8 cellular contexts compared by ENCODE assay signal in the genomic region with DNA sequence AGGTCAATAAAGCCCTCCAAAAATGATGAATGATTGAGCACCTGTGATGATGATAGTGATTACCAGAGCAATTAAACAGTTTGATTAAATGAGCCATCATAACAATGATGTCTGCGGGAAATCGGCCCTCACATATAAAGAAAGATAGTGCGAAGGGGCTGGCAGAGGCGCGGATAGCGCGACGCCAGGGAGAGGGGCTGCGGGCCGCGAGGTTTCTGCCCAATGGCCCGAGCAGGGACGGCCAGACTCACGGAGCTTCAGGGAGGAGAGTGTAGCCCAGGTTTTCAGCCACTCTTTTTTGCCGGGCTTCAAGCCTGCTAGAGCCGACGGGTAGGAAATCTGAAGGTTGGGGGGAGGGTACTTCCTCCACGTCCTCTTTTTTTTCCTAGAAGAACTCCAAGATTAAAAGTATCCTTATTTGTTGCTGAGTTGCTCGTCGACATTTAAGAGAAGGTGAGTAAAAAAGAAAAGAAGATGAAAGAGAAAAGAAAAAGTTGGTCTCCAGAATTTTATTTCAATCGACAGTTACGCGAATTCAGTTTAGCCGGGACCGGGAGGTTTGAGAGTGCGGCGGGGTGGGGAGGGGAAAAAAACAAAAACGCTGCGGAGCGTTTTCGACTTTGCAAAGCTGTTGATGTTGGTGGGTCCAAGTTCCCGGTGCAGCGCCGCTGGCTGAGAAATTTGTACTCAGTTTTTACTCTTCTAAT. TPM values are rescaled to one million over a fixed set of nuclear protein-coding genes. Genes with fewer than 3 reads are reported as not detected.
DNase-seq lines count a peak whose midpoint lies in the region; ATAC-seq and TF ChIP-seq lines count a peak whose summit lies in the region.

No MANE protein-coding gene starts in this region.

- H3K36me3 ChIP-seq in PC-3 (ENCODE audit: low read depth, low read length) = no peaks in the 10 kb centered on the region
- H3K36me3 ChIP-seq in fibroblast of lung (ENCODE audit: control insufficient read depth, insufficient read depth, low read length) = no peaks in the 10 kb centered on the region
- H3K36me3 ChIP-seq in gastrocnemius medialis = no peaks in the 10 kb centered on the region

- H4K20me1 ChIP-seq in PC-3 (ENCODE audit: low read length) = no peaks in the 10 kb centered on the region
- no peaks in the 10 kb centered on the region for H4K20me1 ChIP-seq in fibroblast of lung (ENCODE audit: control insufficient read depth, extremely low read depth, insufficient read depth, low read length)

- POLR2A ChIA-PET in PC-3 (lab: Charles Lee; ENCODE audit: unreplicated experiment) = no interaction called here

- H3K27ac ChIP-seq in PC-3 (ENCODE audit: low read length) (no peak overlapping the region), fibroblast of lung (ENCODE audit: insufficient read depth, low read length) (peak overlapping the region; percentile 37), gastrocnemius medialis (no peak overlapping the region)

- peaks cover 23% of the 10 kb centered on the region for H3K79me2 ChIP-seq in PC-3 (ENCODE audit: low read length)
- H3K79me2 ChIP-seq in fibroblast of lung (ENCODE audit: control insufficient read depth, insufficient read depth, low read length) = peaks cover 24% of the 10 kb centered on the region

- TF ChIP-seq CTCF in PC-3 (conservative IDR thresholded peaks at IDR 0.05; ENCODE audit: low read depth, low read length) = no peak
- TF ChIP-seq CTCF in fibroblast of lung (conservative IDR thresholded peaks at IDR 0.05 in 1 of 2, IDR thresholded peaks at IDR 0.05 in 1 of 2; ENCODE audit: low read depth in 1 of 2, low read length in 2 of 2) = no peak
- TF ChIP-seq CTCF in gastrocnemius medialis (IDR thresholded peaks at IDR 0.05 in 4 of 5, conservative IDR thresholded peaks at IDR 0.05 in 1 of 5) = no peak

- DNase-seq in DMS79 treated with DMSO at 0.1 percent for 48 hours (lab: John Stamatoyannopoulos, UW) (peak; percentile 32), DMS79 (lab: John Stamatoyannopoulos, UW) (no peak), PC-3 (peak; percentile 24), fibroblast of lung (ENCODE audit: low read depth in 2 of 2) (peak; percentile 34 to 53), gastrocnemius medialis (no peak), DMS153 (lab: John Stamatoyannopoulos, UW) (no peak), occipital lobe (lab: John Stamatoyannopoulos, UW) (no peak)

- H2AFZ ChIP-seq in PC-3 (ENCODE audit: low read length) (peak overlapping the region; percentile 80), fibroblast of lung (ENCODE audit: low read length) (peak overlapping the region; percentile 4)

- H3K9me2 ChIP-seq in PC-3 (replicated peaks; ENCODE audit: low read length) = no peaks in the 10 kb centered on the region

- H3K27me3 ChIP-seq in PC-3 (ENCODE audit: low read length) = no peaks in the 10 kb centered on the region
- H3K27me3 ChIP-seq in fibroblast of lung (ENCODE audit: control insufficient read depth, insufficient read depth, low read length) = no peaks in the 10 kb centered on the region
- H3K27me3 ChIP-seq in gastrocnemius medialis = peaks cover 89 to 98% (median 98%) of the 10 kb centered on the region in 3 donors

- in situ Hi-C loops in gastrocnemius medialis (cut with MboI; ENCODE audit: low sequenced_read_pairs in 4 of 4) = loop anchor here in 3 of 4 donors (25.0 kb wide), 1 partner anchor 215 kb away; no protein-coding TSS in a partner anchor

- intact Hi-C loops in PC-3 (cut with micrococcal nuclease) = loop anchor here (10.0 kb wide), 1 partner anchor 598 kb away; no protein-coding TSS in a partner anchor
- intact Hi-C loops in gastrocnemius medialis (cut with DNase I; ENCODE audit: low total_unique reads) = loop anchor here (5.0 kb wide), 1 partner anchor 220 kb away; no protein-coding TSS in a partner anchor

- TF ChIP-seq POLR2A in gastrocnemius medialis (IDR thresholded peaks at IDR 0.05) = no peak

- H3F3A ChIP-seq in PC-3 (ENCODE audit: low read length, unreplicated experiment) = no peaks in the 10 kb centered on the region

- H3K4me1 ChIP-seq in PC-3 (ENCODE audit: insufficient read depth, low read length) = peaks cover 14% of the 10 kb centered on the region; the same call in 1 of the 2 replicates
- no peaks in the 10 kb centered on the region for H3K4me1 ChIP-seq in fibroblast of lung (ENCODE audit: control insufficient read depth, extremely low read depth, insufficient read depth, low read length)
- H3K4me1 ChIP-seq in gastrocnemius medialis = peaks cover 24 to 38% of the 10 kb centered on the region in 2 donors

- H3K9ac ChIP-seq in PC-3 (ENCODE audit: low read length) (peak overlapping the region; percentile 18; the same call in 1 of the 2 replicates), fibroblast of lung (ENCODE audit: insufficient read depth, low read length) (no peak overlapping the region)

- CTCF ChIA-PET in PC-3 (lab: Charles Lee) = no interaction called here

- no TSS peak for BruUV-seq in PC-3 (replicated peaks; lab: Mats Ljungman, UMichigan)

- peak overlapping the region; percentile 95 for H3K4me2 ChIP-seq in PC-3 (ENCODE audit: low read length)
- H3K4me2 ChIP-seq in fibroblast of lung (ENCODE audit: extremely low read depth, insufficient read depth, low read length) = peak overlapping the region; percentile 83

- H3K9me3 ChIP-seq in PC-3 (ENCODE audit: low read length) (no peaks in the 10 kb centered on the region), fibroblast of lung (ENCODE audit: control insufficient read depth, insufficient read depth, low read depth, low read length) (no peaks in the 10 kb centered on the region), gastrocnemius medialis (no peaks in the 10 kb centered on the region)

- H3K4me3 ChIP-seq in PC-3 (ENCODE audit: low read length) (peak overlapping the region; percentile 77), fibroblast of lung (replicated peaks in 1 of 4; ENCODE audit: control extremely low read depth in 1 of 4, insufficient read depth in 1 of 4, low read depth in 3 of 4, low read length in 4 of 4) (peak overlapping the region; percentile 43 to 98 (median 74)), gastrocnemius medialis (peak overlapping the region; percentile 26 to 73 (median 60))

- ATAC-seq in PC-3 = no peak
- ATAC-seq in gastrocnemius medialis = no peak
- ATAC-seq in GM18520 (IDR thresholded peaks at IDR 0.05; ENCODE audit: unreplicated experiment) = no peak

RNA-seq across cellular contexts. Expression of gene MEIS2, which starts 2.1 kb away (rescaled TPM):
- total RNA-seq in PC-3 (2014; rRNA removed) (10.0 and 17.5 TPM in 2 replicates), fibroblast of lung (16.9 and 31.0 TPM in 2 replicates), gastrocnemius medialis (1 to 10 TPM in 1 of 4 donors, under 1 TPM in 2, not detected in 1; 0.31 to 1.8 (median 0.40) TPM), occipital lobe (151 TPM)
- polyA plus RNA-seq in fibroblast of lung = 37.1 and 40.2 TPM in 2 replicates
- 42.3 and 48.9 TPM in 2 replicates for polyA plus RNA-seq in fibroblast of lung (2012)
- polyA minus RNA-seq in fibroblast of lung (ENCODE audit: low replicate concordance) = 68.8 and 77.4 TPM in 2 replicates

Comparison
In these comparisons a context has a peak if more than half of its experiments do, and no peak if none do; other contexts are left out.
1. DNase-seq: peak in DMS79 treated with DMSO at 0.1 percent for 48 hours (single experiment), PC-3 (single experiment) and fibroblast of lung (2 of 2); none in DMS79 (single experiment), gastrocnemius medialis (0 of 2), DMS153 (single experiment) and occipital lobe (single experiment).
2. Peak in every context shown above with its lines, with median percentiles within 50 percentile points of each other: H3K4me3 ChIP-seq.